ENCODE assay signal across 31 cellular contexts in genomic region chr9:90854637-90855036, GRCh38. TPM values are rescaled to one million over a fixed set of nuclear protein-coding genes. Genes with fewer than 3 reads are reported as not detected.
DNase-seq lines count a peak whose midpoint lies in the region; ATAC-seq, FAIRE-seq and TF ChIP-seq lines count a peak whose summit lies in the region.
"Had no signal": no experiment of that assay in that cellular context is flagged by ENCODE, and none has a peak within 500 bp of the region (broad histone marks: within the 10 kb centered on the region; RNA-seq: fewer than 3 reads in every experiment).

No MANE protein-coding gene starts in this region.

- peak overlapping the region; percentile 14 for H3K4me2 ChIP-seq in Loucy (ENCODE audit: low read depth, low read length, poor library complexity, severe bottlenecking)
- H3K4me2 ChIP-seq: KMS-11 had no signal

- H3K27me3 Mint-ChIP-seq in memory B cell: no peaks in the 10 kb centered on the region
- H3K27me3 Mint-ChIP-seq: activated CD8-positive, alpha-beta T cell treated with anti-CD3 and anti-CD28 coated beads for 36 hours had no signal

- H3F3A ChIP-seq in Loucy (ENCODE audit: low read depth): peaks cover 21% of the 10 kb centered on the region; the same call in 1 of the 2 replicates

- H3K4me3 ChIP-seq in Loucy (ENCODE audit: low read length, poor library complexity, severe bottlenecking): no peak overlapping the region
- H3K4me3 ChIP-seq: cardiac muscle cell, thoracic aorta had no signal

- peaks cover 45% of the 10 kb centered on the region for H3K4me1 Mint-ChIP-seq in memory B cell

- H3K36me3 ChIP-seq in Loucy (ENCODE audit: insufficient read depth, low read length): peaks cover 24% of the 10 kb centered on the region; the same call in 1 of the 2 replicates
- H3K36me3 ChIP-seq: cardiac muscle cell, thoracic aorta had no signal

- no peak overlapping the region for H3K4me3 Mint-ChIP-seq in memory B cell
- H3K4me3 Mint-ChIP-seq: activated CD8-positive, alpha-beta T cell treated with anti-CD3 and anti-CD28 coated beads for 36 hours; activated naive CD4-positive, alpha-beta T cell treated with anti-CD3 and anti-CD28 coated beads for 36 hours; HFFc6 had no signal

- peaks cover 5% of the 10 kb centered on the region; the same call in 1 of the 2 replicates for H3K79me2 ChIP-seq in Loucy (ENCODE audit: insufficient read depth, low read length)

- no peaks in the 10 kb centered on the region for H3K9me2 ChIP-seq in Loucy (replicated peaks; ENCODE audit: low read depth, low read length)

- TF ChIP-seq CTCF in Loucy (conservative IDR thresholded peaks at IDR 0.05; ENCODE audit: low read length): no peak

- H3K27ac Mint-ChIP-seq in memory B cell: peak overlapping the region; percentile 86
- H3K27ac Mint-ChIP-seq: activated CD8-positive, alpha-beta T cell treated with anti-CD3 and anti-CD28 coated beads for 36 hours; activated naive CD4-positive, alpha-beta T cell treated with anti-CD3 and anti-CD28 coated beads for 36 hours; HFFc6 had no signal

- DNase-seq in NCI-H1417 (lab: John Stamatoyannopoulos, UW) (peak in 2 of 3 experiments; percentile 37 to 68), NCI-H1417 treated with DMSO at 0.1 percent for 48 hours (lab: John Stamatoyannopoulos, UW) (no peak), RPMI8226 (peak; percentile 66), memory B cell (ENCODE audit: low spot score in 2 of 2) (no peak), frontal cortex (ENCODE audit: low spot score in 2 of 2) (no peak), NCI-H1694 (lab: John Stamatoyannopoulos, UW) (no peak), NOMO-1 treated with DMSO at 0.1 percent for 48 hours (lab: John Stamatoyannopoulos, UW; ENCODE audit: unreplicated experiment) (no peak)
- DNase-seq: activated CD4-positive, CD25-positive, alpha-beta regulatory T cell; activated CD8-positive, alpha-beta T cell treated with anti-CD3 and anti-CD28 coated beads for 36 hours; activated naive CD4-positive, alpha-beta T cell treated with anti-CD3 and anti-CD28 coated beads for 36 hours; activated T-cell treated with anti-CD3 and anti-CD28 coated beads, Interleukin-2, amount 50 U/mL, for 48 hours; amygdala; Caco-2; cortex of kidney; HFFc6; left cardiac atrium; mesendoderm; NCI-H1092; NCI-H345; nucleus accumbens; stimulated activated CD4-positive, alpha-beta T cell treated with anti-CD3 and anti-CD28 coated beads, Interleukin-2, amount 100 ng/mL, for 48 hours; stimulated activated naive CD4-positive, alpha-beta T cell treated with Interleukin-2 at 50 U/mL for 16 hours had no signal

- no peaks in the 10 kb centered on the region for H3K9me3 Mint-ChIP-seq in memory B cell
- H3K9me3 Mint-ChIP-seq: activated CD8-positive, alpha-beta T cell treated with anti-CD3 and anti-CD28 coated beads for 36 hours; activated naive CD4-positive, alpha-beta T cell treated with anti-CD3 and anti-CD28 coated beads for 36 hours; HFFc6 had no signal

- peaks cover 60% of the 10 kb centered on the region for H3K4me1 ChIP-seq in Loucy (ENCODE audit: insufficient read depth, low read length, poor library complexity, severe bottlenecking)
- H3K4me1 ChIP-seq: Caco-2 had no signal

- H3K9ac ChIP-seq in Loucy (ENCODE audit: low read depth, low read length, poor library complexity, severe bottlenecking): peak overlapping the region; percentile 26
- H3K9ac ChIP-seq: KMS-11 had no signal

- H3K36me3 Mint-ChIP-seq in memory B cell: peaks cover 44% of the 10 kb centered on the region

- H2AFZ ChIP-seq in Loucy (ENCODE audit: low read length): no peak overlapping the region

- no peak for FAIRE-seq in frontal cortex (lab: Jason Lieb, UNC)
- FAIRE-seq: endometrium, GM12892, GM19239, HTR-8/SVneo had no signal

- H3K27me3 ChIP-seq in Loucy (ENCODE audit: insufficient read depth, low read length, poor library complexity, severe bottlenecking): no peaks in the 10 kb centered on the region
- H3K27me3 ChIP-seq: cardiac muscle cell had no signal

- ATAC-seq in memory B cell (ENCODE audit: low read depth): no peak
- ATAC-seq: activated CD8-positive, alpha-beta T cell treated with anti-CD3 and anti-CD28 coated beads for 36 hours; left cardiac atrium had no signal

- no peaks in the 10 kb centered on the region for H3K9me3 ChIP-seq in Loucy (ENCODE audit: insufficient read depth, low read depth, low read length)
- H3K9me3 ChIP-seq: Caco-2, thoracic aorta had no signal

- no peaks in the 10 kb centered on the region for H4K20me1 ChIP-seq in Loucy (ENCODE audit: insufficient read depth, low read length, poor library complexity, severe bottlenecking)

RNA-seq across cellular contexts. Expression of gene SYK, which starts 53.0 kb away (rescaled TPM):
- total RNA-seq in frontal cortex: 2.0 TPM
- total RNA-seq: cardiac muscle cell, fibroblast of lung, HFFc6 had no signal

Comparison
In these comparisons a context has a peak if more than half of its experiments do, and no peak if none do; other contexts are left out.
1. DNase-seq: peak in NCI-H1417 (2 of 3) and RPMI8226 (single experiment); none in NCI-H1417 treated with DMSO at 0.1 percent for 48 hours (single experiment), memory B cell (0 of 2), frontal cortex (0 of 2), NCI-H1694 (single experiment) and NOMO-1 treated with DMSO at 0.1 percent for 48 hours (single experiment).